9 cellular contexts compared by ENCODE assay signal in the genomic region with DNA sequence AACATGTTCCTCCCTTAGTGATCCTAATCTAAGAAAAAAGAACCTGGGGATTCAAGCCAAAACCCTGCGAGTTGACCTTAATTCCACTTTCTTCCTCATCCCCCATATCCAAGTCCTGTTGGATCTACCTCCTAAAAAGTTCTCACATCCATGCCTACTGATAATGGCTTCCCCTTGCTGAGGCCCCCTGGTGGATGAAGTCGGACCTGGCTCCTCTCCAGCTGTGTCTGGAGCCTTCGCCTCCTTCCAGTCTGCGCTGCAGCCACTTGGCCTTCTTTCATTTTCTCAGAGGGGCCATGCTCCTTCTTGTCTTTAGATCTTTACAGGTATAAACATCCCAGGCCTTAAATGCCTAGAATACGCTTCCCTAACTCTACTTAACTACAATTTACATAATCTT. TPM values are rescaled to one million over a fixed set of nuclear protein-coding genes. Genes with fewer than 3 reads are reported as not detected.
DNase-seq lines count a peak whose midpoint lies in the region; ATAC-seq and TF ChIP-seq lines count a peak whose summit lies in the region.
"Had no signal": no experiment of that assay in that cellular context is flagged by ENCODE, and none has a peak within 500 bp of the region (broad histone marks: within the 10 kb centered on the region; RNA-seq: fewer than 3 reads in every experiment).

No MANE protein-coding gene starts in this region.

- no peaks in the 10 kb centered on the region for H3K9me2 ChIP-seq in DOHH2 (replicated peaks; ENCODE audit: control insufficient read depth, low read length)
- H3K9me2 ChIP-seq in HCT116 (ENCODE audit: insufficient read depth) = no peaks in the 10 kb centered on the region

- BruUV-seq in HCT116 (replicated peaks; lab: Mats Ljungman, UMichigan) = no TSS peak

- no peak overlapping the region for H2AFZ ChIP-seq in HCT116 (ENCODE audit: low read depth, low read length, poor library complexity, severe bottlenecking)

- peak; percentile 38 for TF ChIP-seq RAD21 in HCT116 (IDR thresholded peaks at IDR 0.05; ENCODE audit: low read depth)

- H3K9me3 ChIP-seq in DOHH2 (ENCODE audit: control insufficient read depth, insufficient read depth, low read length) = no peaks in the 10 kb centered on the region
- no peaks in the 10 kb centered on the region for H3K9me3 ChIP-seq in HCT116 (ENCODE audit: control insufficient read depth in 1 of 2, insufficient read depth in 1 of 2, low read depth in 1 of 2, low read length in 2 of 2)

- H3K4me3 ChIP-seq in DOHH2 (ENCODE audit: low read length) = no peak overlapping the region
- H3K4me3 ChIP-seq in HCT116 (replicated peaks in 1 of 2; ENCODE audit: low read depth in 1 of 2, low read length in 2 of 2) = no peak overlapping the region
- no peak overlapping the region for H3K4me3 ChIP-seq in foreskin fibroblast (ENCODE audit: low read depth in 1 of 2, low read length in 2 of 2)

- DNase-seq in HCT116 (ENCODE audit: low read depth, low spot score) (peak; percentile 23), RPMI8226 (peak; percentile 63), foreskin fibroblast (peak in 1 of 2 donors; percentile 5), NCI-H128 (lab: John Stamatoyannopoulos, UW; ENCODE audit: unreplicated experiment) (no peak)
- DNase-seq in stimulated activated CD4-positive, alpha-beta T cell treated with anti-CD3 and anti-CD28 coated beads, Interleukin-2, amount 100 ng/mL, for 48 hours = peak; percentile 2 to 16
- DNase-seq in naive thymus-derived CD8-positive, alpha-beta T cell = no peak

- ATAC-seq in HCT116 (peak; percentile 80), GM21423 (IDR thresholded peaks at IDR 0.05; ENCODE audit: unreplicated experiment) (no peak)
- ATAC-seq in naive thymus-derived CD8-positive, alpha-beta T cell = no peak

- intact Hi-C loops in HCT116 (cut with micrococcal nuclease) = loop anchor here (5.0 to 10.0 kb wide), 2 partner anchors 247 to 320 kb away; no protein-coding TSS in a partner anchor

- RAD21 ChIA-PET in HCT116 (lab: Charles Lee; ENCODE audit: low non-redundant PET in 1 of 2, low total read pairs in 2 of 2, uncharacterized antibody in 2 of 2, unreplicated experiment in 2 of 2) = no interaction called here

- H3K4me1 ChIP-seq in DOHH2 (ENCODE audit: control insufficient read depth, low read length) (no peaks in the 10 kb centered on the region), HCT116 (ENCODE audit: control insufficient read depth in 1 of 2, insufficient read depth in 2 of 2, low read length in 2 of 2) (no peaks in the 10 kb centered on the region)

- CTCF ChIA-PET in HCT116 (lab: Charles Lee) = interaction anchor here (1.1 kb wide), 1 partner anchor 142 kb away, joined by 3 read pairs; no protein-coding TSS in a partner anchor

- peaks cover 0 to 11% (median 7%) of the 10 kb centered on the region in 5 donors for H3K27me3 Mint-ChIP-seq in naive thymus-derived CD8-positive, alpha-beta T cell

- H3K4me2 ChIP-seq in DOHH2 (ENCODE audit: low read length) (no peak overlapping the region), HCT116 (ENCODE audit: low read length) (no peak overlapping the region)

- H3K79me2 ChIP-seq in DOHH2 (ENCODE audit: control insufficient read depth, low read length) = no peaks in the 10 kb centered on the region
- no peaks in the 10 kb centered on the region for H3K79me2 ChIP-seq in HCT116 (ENCODE audit: insufficient read depth, low read length)

- no peaks in the 10 kb centered on the region for H3K36me3 Mint-ChIP-seq in naive thymus-derived CD8-positive, alpha-beta T cell

- H3F3A ChIP-seq in DOHH2 (ENCODE audit: control insufficient read depth, insufficient read depth) = no peaks in the 10 kb centered on the region

- peaks cover 0 to 11% (median 2%) of the 10 kb centered on the region in 9 donors for H3K9me3 Mint-ChIP-seq in naive thymus-derived CD8-positive, alpha-beta T cell

- H3K9ac ChIP-seq in HCT116 (ENCODE audit: low read length) = no peak overlapping the region

- TF ChIP-seq POLR2A in HCT116 (IDR thresholded peaks at IDR 0.05; ENCODE audit: borderline replicate concordance, extremely low read depth, insufficient read depth, insufficient read length) = no peak

- H3K27ac Mint-ChIP-seq in naive thymus-derived CD8-positive, alpha-beta T cell = no peak overlapping the region

- H3K4me3 Mint-ChIP-seq in naive thymus-derived CD8-positive, alpha-beta T cell = no peak overlapping the region

- POLR2A ChIA-PET in HCT116 (lab: Charles Lee) = no interaction called here
- POLR2A ChIA-PET in naive thymus-derived CD8-positive, alpha-beta T cell (lab: Charles Lee) = no interaction called here

- no peak overlapping the region for H3K27ac ChIP-seq in DOHH2 (ENCODE audit: low read depth, low read length)
- H3K27ac ChIP-seq in HCT116 (ENCODE audit: low read depth, low read length) = no peak overlapping the region

- TF ChIP-seq CTCF in DOHH2 (IDR thresholded peaks at IDR 0.05; ENCODE audit: low read depth, low read length, poor library complexity, severe bottlenecking) = peak; percentile 84
- TF ChIP-seq CTCF in HCT116 (IDR thresholded peaks at IDR 0.05 in 2 of 3, conservative IDR thresholded peaks at IDR 0.05 in 1 of 3; ENCODE audit: borderline replicate concordance in 1 of 3, insufficient read depth in 1 of 3, low read depth in 2 of 3, low read length in 2 of 3) = peak; percentile 32 to 77 (median 76); a peak in 5 of 6 replicates
- peak; percentile 38 for TF ChIP-seq CTCF in foreskin fibroblast (IDR thresholded peaks at IDR 0.05; ENCODE audit: low read depth, low read length)

- H3K36me3 ChIP-seq in DOHH2 (ENCODE audit: control insufficient read depth, low read length) = no peaks in the 10 kb centered on the region
- no peaks in the 10 kb centered on the region for H3K36me3 ChIP-seq in HCT116 (ENCODE audit: control insufficient read depth in 1 of 2, insufficient read depth in 2 of 2, low read length in 2 of 2)

- no peaks in the 10 kb centered on the region for H3K4me1 Mint-ChIP-seq in naive thymus-derived CD8-positive, alpha-beta T cell

- H4K20me1 ChIP-seq in DOHH2 (ENCODE audit: control insufficient read depth, insufficient read depth, low read depth, low read length) = no peaks in the 10 kb centered on the region
- H4K20me1 ChIP-seq in HCT116 (ENCODE audit: insufficient read depth) = no peaks in the 10 kb centered on the region

- H3K27me3 ChIP-seq in DOHH2 (ENCODE audit: control insufficient read depth, low read length) (no peaks in the 10 kb centered on the region), HCT116 (ENCODE audit: insufficient read depth, low read length) (peaks cover 16% of the 10 kb centered on the region)

TF ChIP-seq in HCT116, 20 proteins besides CTCF, POLR2A, EP300 and RAD21:
- TF ChIP-seq YY1 (IDR thresholded peaks at IDR 0.05; ENCODE audit: extremely low read depth, insufficient replicate concordance, low read depth, low read length) = peak; percentile 74
- TF ChIP-seq EZH2phosphoT487 (IDR thresholded peaks at IDR 0.05; ENCODE audit: borderline replicate concordance) = no peak
- TF ChIP-seq SIN3A (IDR thresholded peaks at IDR 0.05; ENCODE audit: low read depth) = no peak
TF ChIP-seq in HCT116: peak in this region for 1.

RNA-seq across cellular contexts. Expression of a gene that starts 8.1 kb away (rescaled TPM):
- 0.17 TPM for total RNA-seq in HCT116 (2021; ENCODE audit: unreplicated experiment)
- polyA plus RNA-seq in HCT116 (2012) = not detected in 2 replicates
- total RNA-seq in naive thymus-derived CD8-positive, alpha-beta T cell = not detected
- not detected for polyA plus RNA-seq in naive thymus-derived CD8-positive, alpha-beta T cell
- total RNA-seq: T-helper 2 cell treated with Interferon-gamma antibody and Interleukin-4, amounts not matched to agents 100 ng/mL and 5 ng/mL, for 36 hours had no signal

Comparison
In these comparisons a context has a peak if more than half of its experiments do, and no peak if none do; other contexts are left out.
1. DNase-seq: peak in HCT116 (single experiment), RPMI8226 (single experiment) and stimulated activated CD4-positive, alpha-beta T cell treated with anti-CD3 and anti-CD28 coated beads, Interleukin-2, amount 100 ng/mL, for 48 hours (2 of 2); none in NCI-H128 (single experiment) and naive thymus-derived CD8-positive, alpha-beta T cell (0 of 10).
2. Peak in every context shown above with its lines, with median percentiles within 50 percentile points of each other: CTCF ChIP-seq.